Comparison of ENCODE assay signal across 27 cellular contexts in the genomic region with DNA sequence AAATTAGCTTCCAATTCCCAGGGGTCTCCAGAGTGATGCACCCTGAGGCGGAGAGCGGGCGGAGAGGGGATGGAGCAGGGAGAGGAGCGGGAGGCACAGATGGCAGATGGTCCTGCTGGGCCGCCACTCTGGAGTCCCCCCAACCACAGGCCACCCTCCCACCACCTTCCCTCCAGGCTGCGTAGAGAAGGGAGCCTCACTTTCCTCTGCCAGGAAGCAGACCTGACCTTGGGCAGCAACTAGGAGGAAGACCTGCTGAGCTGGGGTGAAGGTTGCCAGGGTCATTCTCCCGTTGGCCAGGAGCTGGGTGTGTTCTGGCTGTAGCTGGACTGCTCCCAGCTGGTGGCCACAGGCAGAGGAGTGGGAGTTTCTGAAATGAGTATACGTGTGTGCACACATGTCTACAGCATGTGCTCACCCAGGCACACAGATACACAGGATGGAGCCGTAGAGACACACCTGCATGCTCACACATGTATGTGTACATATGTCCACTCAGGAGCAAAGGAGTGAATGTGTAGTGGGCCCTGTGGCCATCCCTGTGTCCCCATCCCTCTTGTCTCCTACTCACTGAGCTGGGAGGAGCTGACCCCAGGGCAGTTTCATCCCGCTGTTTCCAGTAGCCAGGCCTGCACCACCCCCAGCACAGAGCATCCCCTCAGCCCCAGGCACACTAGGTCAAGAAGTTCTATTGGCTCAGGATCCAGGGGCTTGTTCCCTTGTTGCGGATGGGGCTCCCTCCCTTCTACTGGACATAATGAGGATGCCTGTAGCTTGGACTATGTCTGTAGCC. TPM values are rescaled to one million over a fixed set of nuclear protein-coding genes. Genes with fewer than 3 reads are reported as not detected.
A peak's percentile ranks its signal among the peaks of the same experiment; 100 is the strongest.
DNase-seq lines count a peak whose midpoint lies in the region; ATAC-seq and TF ChIP-seq lines count a peak whose summit lies in the region.
"Had no signal": no experiment of that assay in that cellular context is flagged by ENCODE, and none has a peak within 500 bp of the region (broad histone marks: within the 10 kb centered on the region; RNA-seq: fewer than 3 reads in every experiment).

No MANE protein-coding gene starts in this region.

- no peaks in the 10 kb centered on the region for H3K27me3 Mint-ChIP-seq in activated CD8-positive, alpha-beta memory T cell treated with anti-CD3 and anti-CD28 coated beads, Interleukin-2, amount 10 ng/mL, durations not matched to agents 7 days and 5 days
- peaks cover 2 to 9% (median 5%) of the 10 kb centered on the region in 3 donors for H3K27me3 Mint-ChIP-seq in CD14-positive monocyte (ENCODE audit: low read depth in 3 of 3)

- no peak overlapping the region for H3K27ac Mint-ChIP-seq in activated CD8-positive, alpha-beta memory T cell treated with anti-CD3 and anti-CD28 coated beads, Interleukin-2, amount 10 ng/mL, durations not matched to agents 7 days and 5 days
- H3K27ac Mint-ChIP-seq in CD14-positive monocyte: no peak overlapping the region
- H3K27ac Mint-ChIP-seq: activated naive CD4-positive, alpha-beta T cell treated with anti-CD3 and anti-CD28 coated beads, Interleukin-2, amount 50 U/mL, for 24 hours; nephron had no signal

- H3K27ac ChIP-seq in WERI-Rb-1 (peak overlapping the region; percentile 80), upper lobe of right lung (no peak overlapping the region)
- H3K27ac ChIP-seq: brain microvascular endothelial cell, ovary, suprapubic skin had no signal

- ATAC-seq in activated CD8-positive, alpha-beta memory T cell treated with anti-CD3 and anti-CD28 coated beads, Interleukin-2, amount 10 ng/mL, durations not matched to agents 7 days and 5 days: no peak
- no peak for ATAC-seq in upper lobe of right lung
- ATAC-seq: activated CD4-positive, CD25-positive, alpha-beta regulatory T cell treated with anti-CD3 and anti-CD28 coated beads, Interleukin-2, amount 50 U/mL, for 24 hours; GM12878; Right ventricle myocardium inferior had no signal

- no peaks in the 10 kb centered on the region for H3K4me1 ChIP-seq in upper lobe of right lung
- H3K4me1 ChIP-seq: suprapubic skin had no signal

- H3K9me3 Mint-ChIP-seq in activated CD8-positive, alpha-beta memory T cell treated with anti-CD3 and anti-CD28 coated beads, Interleukin-2, amount 10 ng/mL, durations not matched to agents 7 days and 5 days (ENCODE audit: low read depth): no peaks in the 10 kb centered on the region
- no peaks in the 10 kb centered on the region for H3K9me3 Mint-ChIP-seq in CD14-positive monocyte
- H3K9me3 Mint-ChIP-seq: activated naive CD4-positive, alpha-beta T cell treated with anti-CD3 and anti-CD28 coated beads, Interleukin-2, amount 50 U/mL, for 24 hours; nephron had no signal

- TF ChIP-seq CTCF in WERI-Rb-1 (IDR thresholded peaks at IDR 0.05; ENCODE audit: low read depth, low read length) (no peak), upper lobe of right lung (IDR thresholded peaks at IDR 0.05) (no peak), CD14-positive monocyte (IDR thresholded peaks at IDR 0.05) (no peak)

- H3K9me3 ChIP-seq in WERI-Rb-1 (ENCODE audit: severe bottlenecking) (no peaks in the 10 kb centered on the region), upper lobe of right lung (no peaks in the 10 kb centered on the region)
- H3K9me3 ChIP-seq: ovary, suprapubic skin had no signal

- no peak overlapping the region for H3K4me3 Mint-ChIP-seq in activated CD8-positive, alpha-beta memory T cell treated with anti-CD3 and anti-CD28 coated beads, Interleukin-2, amount 10 ng/mL, durations not matched to agents 7 days and 5 days
- H3K4me3 Mint-ChIP-seq in CD14-positive monocyte: no peak overlapping the region
- H3K4me3 Mint-ChIP-seq: activated naive CD4-positive, alpha-beta T cell treated with anti-CD3 and anti-CD28 coated beads, Interleukin-2, amount 50 U/mL, for 24 hours; nephron had no signal

- H3K4me3 ChIP-seq in WERI-Rb-1 (ENCODE audit: low read depth, low read length): no peak overlapping the region
- no peak overlapping the region for H3K4me3 ChIP-seq in upper lobe of right lung
- H3K4me3 ChIP-seq: GM12878, ovary, suprapubic skin had no signal

- no peaks in the 10 kb centered on the region for H3K36me3 ChIP-seq in WERI-Rb-1
- H3K36me3 ChIP-seq in upper lobe of right lung: no peaks in the 10 kb centered on the region
- H3K36me3 ChIP-seq: brain microvascular endothelial cell, ovary, suprapubic skin had no signal

- no peaks in the 10 kb centered on the region for H3K36me3 Mint-ChIP-seq in activated CD8-positive, alpha-beta memory T cell treated with anti-CD3 and anti-CD28 coated beads, Interleukin-2, amount 10 ng/mL, durations not matched to agents 7 days and 5 days
- H3K36me3 Mint-ChIP-seq in CD14-positive monocyte: no peaks in the 10 kb centered on the region
- H3K36me3 Mint-ChIP-seq: activated naive CD4-positive, alpha-beta T cell treated with anti-CD3 and anti-CD28 coated beads, Interleukin-2, amount 50 U/mL, for 24 hours had no signal

- intact Hi-C loops in upper lobe of right lung (cut with DNase I) (no loop called here), CD14-positive monocyte (cut with micrococcal nuclease) (no loop called here)

- no peaks in the 10 kb centered on the region for H3K27me3 ChIP-seq in WERI-Rb-1 (ENCODE audit: insufficient read depth, low read depth, severe bottlenecking)
- H3K27me3 ChIP-seq in upper lobe of right lung: peaks cover 16% of the 10 kb centered on the region
- H3K27me3 ChIP-seq: brain microvascular endothelial cell, ovary had no signal

- H3K4me1 Mint-ChIP-seq in activated CD8-positive, alpha-beta memory T cell treated with anti-CD3 and anti-CD28 coated beads, Interleukin-2, amount 10 ng/mL, durations not matched to agents 7 days and 5 days: no peaks in the 10 kb centered on the region
- H3K4me1 Mint-ChIP-seq in CD14-positive monocyte: no peaks in the 10 kb centered on the region
- H3K4me1 Mint-ChIP-seq: activated naive CD4-positive, alpha-beta T cell treated with anti-CD3 and anti-CD28 coated beads, Interleukin-2, amount 50 U/mL, for 24 hours; nephron had no signal

- DNase-seq in activated CD8-positive, alpha-beta memory T cell treated with anti-CD3 and anti-CD28 coated beads, Interleukin-2, amount 50 U/mL, for 48 hours: peak; percentile 7
- DNase-seq in activated CD8-positive, alpha-beta memory T cell treated with anti-CD3 and anti-CD28 coated beads, Interleukin-2, amount 10 ng/mL, durations not matched to agents 7 days and 5 days: no peak
- no peak for DNase-seq in WERI-Rb-1
- DNase-seq in mesenteric fat pad (ENCODE audit: low spot score): peak; percentile 79
- peak; percentile 34 for DNase-seq in upper lobe of right lung
- DNase-seq in DMS 273 treated with DMSO at 0.1 percent for 48 hours (lab: John Stamatoyannopoulos, UW): no peak
- no peak for DNase-seq in CD14-positive monocyte (ENCODE audit: low spot score)
- no peak for DNase-seq in 8988T
- DNase-seq: ACHN; activated CD4-positive, alpha-beta T cell treated with anti-CD3 and anti-CD28 coated beads, Interleukin-2, amount 50 U/mL, for 4 hours; amniotic stem cell; brain microvascular endothelial cell; H7; mammary epithelial cell; NCI-H1048; NCI-H2029 treated with DMSO at 0.1 percent for 48 hours; NCI-H226; ovary; stimulated activated naive CD4-positive, alpha-beta T cell; T-helper 2 cell had no signal

- CTCF ChIA-PET in activated CD8-positive, alpha-beta memory T cell treated with anti-CD3 and anti-CD28 coated beads, Interleukin-2, amount 10 ng/mL, durations not matched to agents 7 days and 5 days (lab: Charles Lee): no interaction called here

RNA-seq across cellular contexts. Expression of gene CHST8, which starts 53.0 kb away (rescaled TPM):
- not detected for total RNA-seq in activated CD8-positive, alpha-beta memory T cell treated with anti-CD3 and anti-CD28 coated beads, Interleukin-2, amount 10 ng/mL, durations not matched to agents 7 days and 5 days
- total RNA-seq in mesenteric fat pad (1.4 TPM), upper lobe of right lung (0.64 TPM)
- polyA plus RNA-seq in CD14-positive monocyte: not detected
- total RNA-seq: GM12878, renal cortical epithelial cell had no signal

Comparison
In these comparisons a context has a peak if more than half of its experiments do, and no peak if none do; other contexts are left out.
1. DNase-seq: peak in activated CD8-positive, alpha-beta memory T cell treated with anti-CD3 and anti-CD28 coated beads, Interleukin-2, amount 50 U/mL, for 48 hours (single experiment), mesenteric fat pad (single experiment) and upper lobe of right lung (single experiment); none in activated CD8-positive, alpha-beta memory T cell treated with anti-CD3 and anti-CD28 coated beads, Interleukin-2, amount 10 ng/mL, durations not matched to agents 7 days and 5 days (single experiment), WERI-Rb-1 (single experiment), DMS 273 treated with DMSO at 0.1 percent for 48 hours (single experiment), CD14-positive monocyte (single experiment) and 8988T (single experiment).